14 cellular contexts compared by ENCODE assay signal in the genomic region with DNA sequence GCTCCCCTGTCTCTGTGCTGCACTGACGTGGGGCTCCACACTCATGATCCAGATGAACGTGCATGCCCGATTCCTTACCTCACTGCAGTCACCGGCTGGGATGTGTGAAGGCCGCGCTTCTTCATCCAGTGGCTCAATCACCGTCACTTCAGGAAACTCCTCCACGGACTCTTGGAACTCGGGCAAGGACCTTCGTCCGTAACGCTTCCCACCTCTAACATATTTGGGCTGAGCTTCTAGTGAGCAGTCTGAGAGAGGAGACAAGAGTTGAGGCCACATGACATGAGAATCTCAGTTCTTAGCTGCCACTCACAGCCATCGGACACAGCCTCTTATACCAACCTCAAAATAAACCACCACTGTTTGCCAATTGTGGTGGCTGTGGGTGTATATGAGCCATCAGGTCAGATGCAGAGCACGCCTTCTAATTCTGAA. TPM values are rescaled to one million over a fixed set of nuclear protein-coding genes. Genes with fewer than 3 reads are reported as not detected.
DNase-seq lines count a peak whose midpoint lies in the region; ATAC-seq, FAIRE-seq and TF ChIP-seq lines count a peak whose summit lies in the region.
"Had no signal": no experiment of that assay in that cellular context is flagged by ENCODE, and none has a peak within 500 bp of the region (broad histone marks: within the 10 kb centered on the region; RNA-seq: fewer than 3 reads in every experiment).

No MANE protein-coding gene starts in this region.

- peak overlapping the region; percentile 96 for H3K4me2 ChIP-seq in BLaER1

- H3K36me3 Mint-ChIP-seq in T-helper 17 cell (ENCODE audit: low read depth): no peaks in the 10 kb centered on the region

- H3K9me3 ChIP-seq in BLaER1 (no peaks in the 10 kb centered on the region), T-helper 17 cell (ENCODE audit: control insufficient read depth, low read length, poor library complexity, severe bottlenecking) (no peaks in the 10 kb centered on the region), left ventricle myocardium inferior (replicated peaks) (no peaks in the 10 kb centered on the region)

- H3K27me3 ChIP-seq in BLaER1: no peaks in the 10 kb centered on the region
- H3K27me3 ChIP-seq in left ventricle myocardium inferior (ENCODE audit: low read depth): no peaks in the 10 kb centered on the region

- FAIRE-seq in GM12891 (lab: Jason Lieb, UNC): peak; percentile 94
- no peak for FAIRE-seq in RCC 7860 (lab: Jason Lieb, UNC)
- FAIRE-seq: endometrium had no signal

- peaks cover 12% of the 10 kb centered on the region; the same call in 1 of the 2 replicates for H4K20me1 ChIP-seq in BLaER1

- H3K36me3 ChIP-seq in BLaER1 (peaks cover 24% of the 10 kb centered on the region), left ventricle myocardium inferior (peaks cover 17% of the 10 kb centered on the region)

- peaks cover 30% of the 10 kb centered on the region for H3K4me1 Mint-ChIP-seq in T-helper 17 cell

- peak overlapping the region; percentile 36; the same call in 1 of the 2 replicates for H3K9ac ChIP-seq in BLaER1

- no peak for ATAC-seq in T-helper 17 cell
- ATAC-seq in GM18505 (IDR thresholded peaks at IDR 0.05; ENCODE audit: unreplicated experiment): no peak

- no peaks in the 10 kb centered on the region for H3K27me3 Mint-ChIP-seq in T-helper 17 cell

- H3K4me3 ChIP-seq in BLaER1 (peak overlapping the region; percentile 9), left ventricle myocardium inferior (peak overlapping the region; percentile 66)
- H3K4me3 ChIP-seq: lung had no signal

- DNase-seq in GM12891 (ENCODE audit: insufficient read length, low spot score) (no peak), T-helper 17 cell (no peak), left ventricle myocardium inferior (no peak), DMS53 (lab: John Stamatoyannopoulos, UW) (no peak), SK-N-DZ (ENCODE audit: low spot score) (no peak), RCC 7860 (ENCODE audit: low spot score) (no peak)
- DNase-seq: C1 segment of cervical spinal cord; NCI-H187 treated with DMSO at 0.1 percent for 48 hours; stimulated activated CD4-positive, alpha-beta T cell treated with anti-CD3 and anti-CD28 coated beads, Interleukin-1b, Interleukin-23, amount 100 ng/mL, for 48 hours; stimulated activated naive CD4-positive, alpha-beta T cell treated with Interleukin-2 at 50 U/mL for 16 hours had no signal

- no peak overlapping the region for H3K4me3 Mint-ChIP-seq in T-helper 17 cell

- TF ChIP-seq CTCF in left ventricle myocardium inferior (IDR thresholded peaks at IDR 0.05; ENCODE audit: borderline replicate concordance): no peak

- H3K27ac ChIP-seq in BLaER1 (peak overlapping the region; percentile 75), left ventricle myocardium inferior (replicated peaks) (peak overlapping the region; percentile 80)

- TF ChIP-seq POLR2A in GM12891 (IDR thresholded peaks at IDR 0.05; ENCODE audit: low read depth, low read length) (no peak), GM18505 (IDR thresholded peaks at IDR 0.05; ENCODE audit: borderline replicate concordance, extremely low read depth, insufficient read depth, insufficient read length) (no peak)

- H3K27ac Mint-ChIP-seq in T-helper 17 cell: peak overlapping the region; percentile 87

- H3K4me1 ChIP-seq in BLaER1: peaks cover 100% of the 10 kb centered on the region
- peaks cover 50% of the 10 kb centered on the region for H3K4me1 ChIP-seq in left ventricle myocardium inferior

- intact Hi-C loops in left ventricle myocardium inferior (cut with micrococcal nuclease): no loop called here

TF ChIP-seq in GM12891, 5 proteins besides CTCF, POLR2A, EP300 and RAD21:
- TF ChIP-seq SPI1 (IDR thresholded peaks at IDR 0.05; ENCODE audit: low read depth, low read length) (no peak), TAF1 (IDR thresholded peaks at IDR 0.05; ENCODE audit: low read depth, low read length) (no peak), PAX5 (IDR thresholded peaks at IDR 0.05; ENCODE audit: insufficient read depth, low read length, severe bottlenecking) (no peak), POLR2AphosphoS5 (IDR thresholded peaks at IDR 0.05; ENCODE audit: low read depth, low read length) (no peak; the same call in 1 of the 2 replicates), POU2F2 (IDR thresholded peaks at IDR 0.05; ENCODE audit: low read depth, low read length) (no peak)
TF ChIP-seq in GM12891: peak in this region for 0.

RNA-seq across cellular contexts. Expression of gene NIN, which starts 38.3 kb away (rescaled TPM):
- polyA plus RNA-seq in GM12891 (2012; ENCODE audit: low read depth, missing spikeins): 41.6 TPM
- total RNA-seq in T-helper 17 cell (10 to 100 TPM; 62.2 to 71.6 TPM), left ventricle myocardium inferior (27.4 TPM)
- 11.7 and 22.0 TPM in 2 replicates for polyA plus RNA-seq in SK-N-DZ (2014; cell fraction: cytosol; rRNA removed)
- 17.3 and 21.4 TPM in 2 replicates for polyA plus RNA-seq in SK-N-DZ (2014; cell fraction: nucleus; rRNA removed)
